24 cellular contexts compared by ENCODE assay signal in genomic region chr7:158869876-158870275, GRCh38.
"Had no signal": no experiment of that assay in that cellular context is flagged by ENCODE, and none has a peak within 500 bp of the region (broad histone marks: within the 10 kb centered on the region; RNA-seq: fewer than 3 reads in every experiment).

No MANE protein-coding gene starts in this region.

- H2AFZ ChIP-seq: hepatocyte had no signal

- DNase-seq: effector CD8-positive, alpha-beta T cell; endodermal cell; foreskin fibroblast; gastrocnemius medialis; heart left ventricle; kidney; left lung; lower lobe of right lung; naive thymus-derived CD8-positive, alpha-beta T cell; nephron progenitor cell; pancreas; stimulated activated CD4-positive, alpha-beta T cell treated with anti-CD3 and anti-CD28 coated beads, Interleukin-2, amount 100 ng/mL, for 24 hours; stimulated activated CD4-positive, alpha-beta T cell treated with anti-CD3 and anti-CD28 coated beads, Interleukin-4, amount 100 ng/mL, for 24 hours; stimulated activated naive CD4-positive, alpha-beta T cell treated with Interleukin-2 at 50 U/mL for 16 hours; stomach; testis; tibial artery had no signal

- FAIRE-seq: colon, kidney, pancreas had no signal

- H3K4me2 ChIP-seq: hepatocyte had no signal

- H3K36me3 ChIP-seq: neutrophil had no signal

- H3K4me3 ChIP-seq: gastrocnemius medialis, heart left ventricle, hepatocyte, left lung, lower lobe of right lung, pancreas, stomach, testis, tibial artery had no signal

- H3K27ac ChIP-seq: epithelial cell of prostate, hepatocyte, left lung, lower lobe of right lung, neutrophil, pancreas, stomach, testis had no signal

- H3K4me1 ChIP-seq: pancreas had no signal

- ATAC-seq: esophagus mucosa; gastrocnemius medialis; left lung; lower lobe of right lung; naive thymus-derived CD8-positive, alpha-beta T cell; pancreas; sciatic nerve; stimulated activated effector memory CD8-positive, alpha-beta T cell treated with anti-CD3 and anti-CD28 coated beads, Interleukin-12 subunit alpha, Interleukin-12 subunit beta, amount 100 ng/mL, for 72 hours had no signal

- H3K9me3 ChIP-seq: gastrocnemius medialis, heart left ventricle, left lung, lower lobe of right lung, neutrophil, pancreas, stomach, testis, tibial artery had no signal

- H3K27me3 ChIP-seq: gastrocnemius medialis, heart left ventricle, hepatocyte, left lung, pancreas, stomach, testis, tibial artery had no signal
